ENCODE assay signal across 23 cellular contexts in genomic region chr1:44401256-44402228, GRCh38.
"Had no signal": no experiment of that assay in that cellular context is flagged by ENCODE, and none has a peak within 500 bp of the region (broad histone marks: within the 10 kb centered on the region; RNA-seq: fewer than 3 reads in every experiment).

No MANE protein-coding gene starts in this region.

- H3K4me3 ChIP-seq: left lung, lung, mucosa of descending colon, ovary, sigmoid colon, spleen, transverse colon, upper lobe of left lung, vagina had no signal

- H3K9me3 ChIP-seq: left lung, mucosa of descending colon, ovary, sigmoid colon, spleen, transverse colon, upper lobe of left lung, vagina had no signal

- H3K36me3 ChIP-seq: left lung, ovary, sigmoid colon, spleen, transverse colon, upper lobe of left lung, vagina had no signal

- H3K27me3 ChIP-seq: ovary had no signal

- FAIRE-seq: keratinocyte, small intestine had no signal

- ATAC-seq: left cardiac atrium; left lung; mucosa of descending colon; naive thymus-derived CD4-positive, alpha-beta T cell; natural killer cell treated with Interleukin-12 subunit alpha and Interleukin-12 subunit beta and Interleukin-15 and Interleukin-18, amount 100 ng/mL, for 72 hours; right cardiac atrium; stimulated activated effector memory CD8-positive, alpha-beta T cell treated with anti-CD3 and anti-CD28 coated beads, Interleukin-12 subunit alpha, Interleukin-12 subunit beta, amount 100 ng/mL, for 72 hours had no signal

- H3K27ac ChIP-seq: left lung, ovary, sigmoid colon, spleen, transverse colon, upper lobe of left lung, vagina had no signal

- DNase-seq: hippocampal formation; kidney glomerular epithelial cell; left cardiac atrium; left lung; midbrain; mucosa of descending colon; naive thymus-derived CD4-positive, alpha-beta T cell; ovary; retina; right cardiac atrium; sigmoid colon; small intestine; spleen; stimulated activated CD4-positive, alpha-beta T cell treated with anti-CD3 and anti-CD28 coated beads, Interleukin-4, amount 100 ng/mL, for 24 hours; stimulated activated naive CD4-positive, alpha-beta T cell; substantia nigra; transverse colon; upper lobe of left lung had no signal
